Comparison of ENCODE assay signal across 23 cellular contexts in genomic region chr11:33514079-33514690, GRCh38.
"Had no signal": no experiment of that assay in that cellular context is flagged by ENCODE, and none has a peak within 500 bp of the region (broad histone marks: within the 10 kb centered on the region; RNA-seq: fewer than 3 reads in every experiment).

No MANE protein-coding gene starts in this region.

- DNase-seq: effector memory CD4-positive, alpha-beta T cell; foreskin keratinocyte; head of caudate nucleus; left colon; left ventricle myocardium superior; mesendoderm; naive B cell; occipital lobe; pancreas; right cardiac atrium; stimulated activated CD4-positive, alpha-beta T cell treated with anti-CD3 and anti-CD28 coated beads, Interleukin-4, amount 100 ng/mL, for 1 hour; stimulated activated CD8-positive, alpha-beta memory T cell treated with anti-CD3 and anti-CD28 coated beads, Interleukin-4, amount 100 ng/mL, for 48 hours; stimulated activated naive CD8-positive, alpha-beta T cell treated with anti-CD3 and anti-CD28 coated beads, Interleukin-15, Interleukin-2, amounts not matched to agents 100 U/mL and 50 U/mL, for 24 hours; thyroid gland; upper lobe of left lung; uterus had no signal

- H2AFZ ChIP-seq: hepatocyte had no signal

- H3K36me3 Mint-ChIP-seq: naive B cell; stimulated activated effector memory CD8-positive, alpha-beta T cell treated with anti-CD3 and anti-CD28 coated beads, Interleukin-12 subunit alpha, Interleukin-12 subunit beta, amount 100 ng/mL, for 72 hours had no signal

- H3K27ac ChIP-seq: epithelial cell of prostate, esophagus muscularis mucosa, foreskin keratinocyte, hepatocyte, pancreas, suprapubic skin, thyroid gland, upper lobe of left lung, uterus had no signal

- ATAC-seq: foreskin keratinocyte; left colon; left ventricle myocardium superior; pancreas; right cardiac atrium; stimulated activated effector memory CD8-positive, alpha-beta T cell treated with anti-CD3 and anti-CD28 coated beads, Interleukin-12 subunit alpha, Interleukin-12 subunit beta, amount 100 ng/mL, for 72 hours; stimulated activated naive CD8-positive, alpha-beta T cell treated with anti-CD3 and anti-CD28 coated beads, Interleukin-15, Interleukin-2, amounts not matched to agents 100 U/mL and 50 U/mL, for 24 hours had no signal

- H3K4me3 Mint-ChIP-seq: nephron; stimulated activated effector memory CD8-positive, alpha-beta T cell treated with anti-CD3 and anti-CD28 coated beads, Interleukin-12 subunit alpha, Interleukin-12 subunit beta, amount 100 ng/mL, for 72 hours had no signal

- H3K79me2 ChIP-seq: hepatocyte had no signal

- H3K4me1 ChIP-seq: esophagus muscularis mucosa, foreskin keratinocyte, pancreas, suprapubic skin, thyroid gland, upper lobe of left lung, uterus had no signal

- H3K9me3 ChIP-seq: esophagus muscularis mucosa, pancreas, suprapubic skin, thyroid gland, upper lobe of left lung, uterus had no signal

- H3K4me2 ChIP-seq: hepatocyte had no signal

- H3K4me3 ChIP-seq: esophagus muscularis mucosa, hepatocyte, pancreas, suprapubic skin, thyroid gland, upper lobe of left lung, uterus had no signal

- H3K36me3 ChIP-seq: esophagus muscularis mucosa, pancreas, suprapubic skin, thyroid gland, upper lobe of left lung, uterus had no signal

- H3K27me3 ChIP-seq: foreskin keratinocyte, pancreas, thyroid gland, upper lobe of left lung, uterus had no signal

- H3K27ac Mint-ChIP-seq: naive B cell; nephron; progenitor cell of endocrine pancreas; stimulated activated effector memory CD8-positive, alpha-beta T cell treated with anti-CD3 and anti-CD28 coated beads, Interleukin-12 subunit alpha, Interleukin-12 subunit beta, amount 100 ng/mL, for 72 hours had no signal

- H3K9me3 Mint-ChIP-seq: nephron; stimulated activated effector memory CD8-positive, alpha-beta T cell treated with anti-CD3 and anti-CD28 coated beads, Interleukin-12 subunit alpha, Interleukin-12 subunit beta, amount 100 ng/mL, for 72 hours had no signal

- H3K4me1 Mint-ChIP-seq: naive B cell, nephron had no signal
